In genomic region chr5:127290019-127290945, GRCh38 we compare ENCODE assay signal across 1 cellular context.
A peak's percentile ranks its signal among the peaks of the same experiment; 100 is the strongest.
TF ChIP-seq lines count a peak whose summit lies in the region.

TSS of gene MEGF10 (plus strand) at chr5:127290796. CDS start at chr5:127331309, 40,513 bp downstream.

TF ChIP-seq in WTC11, 78 proteins besides CTCF, POLR2A, EP300 and RAD21 (continued from another document):
- 0 out of 2 replicates have a peak, but pooled peaks have one; percentile 29 for TF ChIP-seq ARID4B (CRISPR knock-in tag; IDR thresholded peaks at IDR 0.05; ENCODE audit: borderline replicate concordance)
- no peak for TF ChIP-seq NR2C2 (CRISPR knock-in tag; IDR thresholded peaks at IDR 0.05)
- no peak for TF ChIP-seq E2F1 (CRISPR knock-in tag; IDR thresholded peaks at IDR 0.05)
- 0 out of 2 replicates have a peak, but pooled peaks have one; percentile 22 for TF ChIP-seq CREB1 (CRISPR knock-in tag; IDR thresholded peaks at IDR 0.05)
- TF ChIP-seq ZNF263 (CRISPR knock-in tag; IDR thresholded peaks at IDR 0.05; ENCODE audit: low read depth) = no peak
